Comparison of ENCODE assay signal across 20 cellular contexts in genomic region chr10:133056001-133056400, GRCh38. TPM values are rescaled to one million over a fixed set of nuclear protein-coding genes. Genes with fewer than 3 reads are reported as not detected.
DNase-seq lines count a peak whose midpoint lies in the region; ATAC-seq and TF ChIP-seq lines count a peak whose summit lies in the region.
"Had no signal": no experiment of that assay in that cellular context is flagged by ENCODE, and none has a peak within 500 bp of the region (broad histone marks: within the 10 kb centered on the region; RNA-seq: fewer than 3 reads in every experiment).

No MANE protein-coding gene starts in this region.

- H2BK15ac ChIP-seq in neuronal stem cell (ENCODE audit: low read length) = peak overlapping the region; percentile 78

- peak overlapping the region; percentile 75 for H2BK5ac ChIP-seq in neuronal stem cell (ENCODE audit: low read length)

- H3K9me3 ChIP-seq in heart right ventricle (no peaks in the 10 kb centered on the region), neuronal stem cell (replicated peaks in 1 of 2; ENCODE audit: control insufficient read depth in 2 of 2, insufficient read depth in 1 of 2, low read depth in 1 of 2, low read length in 2 of 2) (no peaks in the 10 kb centered on the region)
- H3K9me3 ChIP-seq in BLaER1 treated with 17β-estradiol and CSF1 and Interleukin-3, amounts not matched to agents 10 nM and 100 nM (replicated peaks in 1 of 11) = peaks cover 0 to 23% (median 0%) of the 10 kb centered on the region in 11 experiments; a peak in 4 of 22 replicates
- H3K9me3 ChIP-seq: BE2C had no signal

- H2BK120ac ChIP-seq in neuronal stem cell (ENCODE audit: low read depth, low read length) = no peak overlapping the region

- H3K4me3 ChIP-seq in heart right ventricle (no peak overlapping the region), neuronal stem cell (ENCODE audit: low read length in 2 of 2) (no peak overlapping the region)
- H3K4me3 ChIP-seq in BLaER1 treated with 17β-estradiol and CSF1 and Interleukin-3, amounts not matched to agents 10 nM and 100 nM = no peak overlapping the region

- no peak overlapping the region for H3K4ac ChIP-seq in neuronal stem cell (ENCODE audit: low read length)

- peak overlapping the region; percentile 84 for H2BK12ac ChIP-seq in neuronal stem cell (ENCODE audit: low read length)

- ATAC-seq in left ventricle myocardium superior (no peak), heart right ventricle (no peak), HG03175 (IDR thresholded peaks at IDR 0.05; ENCODE audit: unreplicated experiment) (no peak)

- no peak for TF ChIP-seq CTCF in heart right ventricle (IDR thresholded peaks at IDR 0.05)

- H3K4me1 ChIP-seq in heart right ventricle (peaks cover 0 to 4% (median 0%) of the 10 kb centered on the region in 9 donors), neuronal stem cell (ENCODE audit: control insufficient read depth in 2 of 2, insufficient read depth in 1 of 2, low read depth in 1 of 2, low read length in 2 of 2) (peaks cover 2 to 7% of the 10 kb centered on the region in 2 donors)
- peaks cover 11 to 50% (median 32%) of the 10 kb centered on the region in 10 experiments for H3K4me1 ChIP-seq in BLaER1 treated with 17β-estradiol and CSF1 and Interleukin-3, amounts not matched to agents 10 nM and 100 nM
- H3K4me1 ChIP-seq: BE2C had no signal

- H2AK5ac ChIP-seq in neuronal stem cell (ENCODE audit: low read depth, low read length) = peak overlapping the region; percentile 97

- no peak overlapping the region for H3K27ac ChIP-seq in heart right ventricle
- no peak overlapping the region for H3K27ac ChIP-seq in BLaER1 treated with 17β-estradiol and CSF1 and Interleukin-3, amounts not matched to agents 10 nM and 100 nM
- no peak overlapping the region for H3K27ac ChIP-seq in neuronal stem cell (replicated peaks; ENCODE audit: low read length)

- intact Hi-C loops in left ventricle myocardium superior (cut with micrococcal nuclease) = no loop called here
- intact Hi-C loops in heart right ventricle (cut with DNase I) = no loop called here

- WGBS in heart right ventricle, 2 donors = 85 to 87% methylated on average over 13 of the region's 13 CpGs
- WGBS in neuronal stem cell (ENCODE audit: extremely low coverage in 2 of 2, insufficient read length in 2 of 2, insufficient replicate concordance in 1 of 2), 2 donors = no CpG with 5 or more reads among the region's 13 CpGs

- peaks cover 0 to 68% (median 27%) of the 10 kb centered on the region in 7 donors for H3K27me3 ChIP-seq in heart right ventricle
- peaks cover 0 to 5% (median 0%) of the 10 kb centered on the region in 11 experiments; a peak in 1 of 22 replicates for H3K27me3 ChIP-seq in BLaER1 treated with 17β-estradiol and CSF1 and Interleukin-3, amounts not matched to agents 10 nM and 100 nM
- peaks cover 0 to 7% (median 0%) of the 10 kb centered on the region in 3 experiments for H3K27me3 ChIP-seq in neuronal stem cell (ENCODE audit: control insufficient read depth in 3 of 3, insufficient read depth in 3 of 3, low read depth in 1 of 3, low read length in 3 of 3)
- H3K27me3 ChIP-seq: BE2C had no signal

- no peak overlapping the region for H4K91ac ChIP-seq in neuronal stem cell (ENCODE audit: low read depth, low read length, poor library complexity)

- no peak overlapping the region for H4K8ac ChIP-seq in neuronal stem cell (ENCODE audit: low read depth, low read length)

- peak; percentile 17 for DNase-seq in left ventricle myocardium superior
- no peak for DNase-seq in heart right ventricle
- no peak for DNase-seq in neuronal stem cell (ENCODE audit: low spot score)
- DNase-seq in stimulated activated CD4-positive, alpha-beta T cell treated with anti-CD3 and anti-CD28 coated beads, Interleukin-2, amount 100 ng/mL, for 24 hours = no peak
- DNase-seq: 8988T; ACHN; BE2C; C1 segment of cervical spinal cord; CD4-positive, alpha-beta memory T cell; CD4-positive, CD25-positive, alpha-beta regulatory T cell; CD8-positive, alpha-beta memory T cell; COR-L47; DMS 273 treated with DMSO at 0.1 percent for 48 hours; DMS153; DMS79 treated with DMSO at 0.1 percent for 48 hours; GF-D8 had no signal

- H3K9ac ChIP-seq in BLaER1 treated with 17β-estradiol and CSF1 and Interleukin-3, amounts not matched to agents 10 nM and 100 nM = no peak overlapping the region
- H3K9ac ChIP-seq in neuronal stem cell (ENCODE audit: low read depth, low read length, poor library complexity) = no peak overlapping the region

- H3K14ac ChIP-seq in neuronal stem cell (ENCODE audit: low read length) = peak overlapping the region; percentile 90

- H4K20me1 ChIP-seq in BLaER1 treated with 17β-estradiol and CSF1 and Interleukin-3, amounts not matched to agents 10 nM and 100 nM = peaks cover 0 to 53% (median 9%) of the 10 kb centered on the region in 11 experiments; a peak in 15 of 22 replicates

- no peak overlapping the region for H2AFZ ChIP-seq in neuronal stem cell (ENCODE audit: low read length)

- H3K36me3 ChIP-seq in heart right ventricle (no peaks in the 10 kb centered on the region), neuronal stem cell (replicated peaks in 1 of 2; ENCODE audit: control insufficient read depth in 2 of 2, insufficient read depth in 2 of 2, low read length in 2 of 2) (no peaks in the 10 kb centered on the region)
- no peaks in the 10 kb centered on the region for H3K36me3 ChIP-seq in BLaER1 treated with 17β-estradiol and CSF1 and Interleukin-3, amounts not matched to agents 10 nM and 100 nM
- H3K36me3 ChIP-seq: BE2C had no signal

- no peak overlapping the region for H3K23ac ChIP-seq in neuronal stem cell (ENCODE audit: low read depth, low read length, poor library complexity)

- peak overlapping the region in 8 of 11 experiments; percentile 12 to 85 (median 43); a peak in 10 of 22 replicates for H3K4me2 ChIP-seq in BLaER1 treated with 17β-estradiol and CSF1 and Interleukin-3, amounts not matched to agents 10 nM and 100 nM
- no peak overlapping the region for H3K4me2 ChIP-seq in neuronal stem cell (ENCODE audit: insufficient read depth, low read length, poor library complexity, severe bottlenecking)

- H3K18ac ChIP-seq in neuronal stem cell (ENCODE audit: low read length) = peak overlapping the region; percentile 20

- H3K79me1 ChIP-seq in neuronal stem cell (ENCODE audit: low read depth, low read length) = peaks cover 1% of the 10 kb centered on the region

RNA-seq across cellular contexts. Expression of gene ADGRA1, which starts 31.7 kb away (rescaled TPM):
- not detected for total RNA-seq in left ventricle myocardium superior
- total RNA-seq in heart right ventricle = under 1 TPM in 5 of 10 donors, not detected in 5; 0.09 to 0.21 (median 0.11) TPM
- under 1 TPM in 1 of 2 donors, not detected in 1; under 0.01 TPM for polyA plus RNA-seq in heart right ventricle
- 0.08 TPM for polyA plus RNA-seq in neuronal stem cell (2013, experiment 1 of 2)
- 0.07 TPM for polyA plus RNA-seq in neuronal stem cell (2013, experiment 2 of 2)
- total RNA-seq: CD4-positive, alpha-beta memory T cell; CD4-positive, CD25-positive, alpha-beta regulatory T cell; CD8-positive, alpha-beta memory T cell had no signal
- polyA plus RNA-seq: AG04450; CD14-positive monocyte; CD4-positive, alpha-beta memory T cell; CD4-positive, CD25-positive, alpha-beta regulatory T cell; CD8-positive, alpha-beta memory T cell had no signal
